24 cellular contexts compared by ENCODE assay signal in the genomic region with DNA sequence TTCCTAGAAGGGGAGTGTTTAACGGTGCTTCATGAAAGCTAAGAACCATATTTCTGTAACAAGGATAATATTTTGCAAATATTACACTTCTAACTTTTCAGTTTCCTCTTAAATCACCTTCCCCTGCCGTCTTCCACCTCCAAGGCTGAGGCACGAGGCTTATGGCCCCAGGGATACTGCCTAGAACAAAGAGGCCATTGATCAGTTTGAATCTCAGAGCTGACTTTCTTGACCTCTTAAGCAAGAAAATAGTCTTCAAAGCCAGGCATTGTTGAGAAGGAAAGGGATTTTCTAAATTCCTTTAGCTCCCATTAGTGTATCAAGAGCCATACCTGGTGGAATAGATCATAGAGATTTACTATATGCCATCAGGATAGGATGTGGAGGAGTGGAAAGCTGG.
"Had no signal": no experiment of that assay in that cellular context is flagged by ENCODE, and none has a peak within 500 bp of the region (broad histone marks: within the 10 kb centered on the region; RNA-seq: fewer than 3 reads in every experiment).

No MANE protein-coding gene starts in this region.

- H3K36me3 Mint-ChIP-seq: activated CD8-positive, alpha-beta memory T cell treated with anti-CD3 and anti-CD28 coated beads, Interleukin-2, amount 10 ng/mL, durations not matched to agents 7 days and 5 days; activated naive CD4-positive, alpha-beta T cell treated with anti-CD3 and anti-CD28 coated beads, Interleukin-2, amount 10 ng/mL, durations not matched to agents 7 days and 5 days; naive thymus-derived CD4-positive, alpha-beta T cell; stimulated activated memory B cell treated with anti-CD40 and anti-IgM and Interleukin-4, amounts not matched to agents 10 μg/mL and 1 μg/mL and 100 μg/mL, for 72 hours had no signal

- H3K36me3 ChIP-seq: heart left ventricle, neutrophil, pancreas, right lobe of liver, stomach, suprapubic skin, tibial nerve, vagina had no signal

- DNase-seq: activated CD4-positive, alpha-beta T cell treated with anti-CD3 and anti-CD28 coated beads, Interleukin-2, amount 10 ng/mL, durations not matched to agents 7 days and 5 days; activated CD8-positive, alpha-beta memory T cell treated with anti-CD3 and anti-CD28 coated beads, Interleukin-2, amount 10 ng/mL, durations not matched to agents 7 days and 5 days; activated CD8-positive, alpha-beta T cell treated with anti-CD3 and anti-CD28 coated beads for 36 hours; activated effector memory CD4-positive, alpha-beta T cell treated with anti-CD3 and anti-CD28 coated beads, Interleukin-2, amount 50 U/mL, for 16 hours; activated naive CD4-positive, alpha-beta T cell treated with anti-CD3 and anti-CD28 coated beads, Interleukin-2, amount 10 ng/mL, durations not matched to agents 7 days and 5 days; activated T-cell treated with anti-CD3 and anti-CD28 coated beads for 4 hours; amygdala; cortex of kidney; endodermal cell; heart left ventricle; left colon; mesenchymal stem cell; naive thymus-derived CD4-positive, alpha-beta T cell; pancreas; right lobe of liver; small intestine; stomach had no signal

- H3K9me3 Mint-ChIP-seq: activated CD8-positive, alpha-beta T cell treated with anti-CD3 and anti-CD28 coated beads for 36 hours; activated naive CD4-positive, alpha-beta T cell treated with anti-CD3 and anti-CD28 coated beads, Interleukin-2, amount 10 ng/mL, durations not matched to agents 7 days and 5 days; stimulated activated memory B cell treated with anti-CD40 and anti-IgM and Interleukin-4, amounts not matched to agents 10 μg/mL and 1 μg/mL and 100 μg/mL, for 72 hours had no signal

- H3K27me3 Mint-ChIP-seq: activated CD4-positive, alpha-beta T cell treated with anti-CD3 and anti-CD28 coated beads, Interleukin-2, amount 10 ng/mL, durations not matched to agents 7 days and 5 days; activated CD8-positive, alpha-beta memory T cell treated with anti-CD3 and anti-CD28 coated beads, Interleukin-2, amount 10 ng/mL, durations not matched to agents 7 days and 5 days; activated naive CD4-positive, alpha-beta T cell treated with anti-CD3 and anti-CD28 coated beads, Interleukin-2, amount 10 ng/mL, durations not matched to agents 7 days and 5 days; stimulated activated memory B cell treated with anti-CD40 and anti-IgM and Interleukin-4, amounts not matched to agents 10 μg/mL and 1 μg/mL and 100 μg/mL, for 72 hours had no signal

- ATAC-seq: activated CD4-positive, CD25-positive, alpha-beta regulatory T cell treated with anti-CD3 and anti-CD28 coated beads, Interleukin-2, amount 50 U/mL, for 24 hours; activated CD8-positive, alpha-beta memory T cell treated with anti-CD3 and anti-CD28 coated beads, Interleukin-2, amount 10 ng/mL, durations not matched to agents 7 days and 5 days; activated CD8-positive, alpha-beta T cell treated with anti-CD3 and anti-CD28 coated beads for 36 hours; heart left ventricle; left colon; naive thymus-derived CD4-positive, alpha-beta T cell; pancreas; right lobe of liver; stimulated activated memory B cell treated with anti-CD40 and anti-IgM and Interleukin-4, amounts not matched to agents 10 μg/mL and 1 μg/mL and 100 μg/mL, for 72 hours had no signal

- H3K4me1 ChIP-seq: heart left ventricle, stomach, suprapubic skin, vagina had no signal

- H3K4me3 Mint-ChIP-seq: activated CD4-positive, alpha-beta T cell treated with anti-CD3 and anti-CD28 coated beads, Interleukin-2, amount 10 ng/mL, durations not matched to agents 7 days and 5 days; activated CD8-positive, alpha-beta memory T cell treated with anti-CD3 and anti-CD28 coated beads, Interleukin-2, amount 10 ng/mL, durations not matched to agents 7 days and 5 days; activated CD8-positive, alpha-beta T cell treated with anti-CD3 and anti-CD28 coated beads for 36 hours; activated naive CD4-positive, alpha-beta T cell treated with anti-CD3 and anti-CD28 coated beads, Interleukin-2, amount 10 ng/mL, durations not matched to agents 7 days and 5 days; endodermal cell; naive thymus-derived CD4-positive, alpha-beta T cell; stimulated activated memory B cell treated with anti-CD40 and anti-IgM and Interleukin-4, amounts not matched to agents 10 μg/mL and 1 μg/mL and 100 μg/mL, for 72 hours had no signal

- H3K4me1 Mint-ChIP-seq: activated CD4-positive, alpha-beta T cell treated with anti-CD3 and anti-CD28 coated beads, Interleukin-2, amount 10 ng/mL, durations not matched to agents 7 days and 5 days; activated CD8-positive, alpha-beta memory T cell treated with anti-CD3 and anti-CD28 coated beads, Interleukin-2, amount 10 ng/mL, durations not matched to agents 7 days and 5 days; activated naive CD4-positive, alpha-beta T cell treated with anti-CD3 and anti-CD28 coated beads, Interleukin-2, amount 10 ng/mL, durations not matched to agents 7 days and 5 days; naive thymus-derived CD4-positive, alpha-beta T cell; stimulated activated memory B cell treated with anti-CD40 and anti-IgM and Interleukin-4, amounts not matched to agents 10 μg/mL and 1 μg/mL and 100 μg/mL, for 72 hours had no signal

- H3K4me3 ChIP-seq: heart left ventricle, pancreas, right lobe of liver, stomach, suprapubic skin, tibial nerve, vagina had no signal

- H3K27ac Mint-ChIP-seq: activated CD4-positive, alpha-beta T cell treated with anti-CD3 and anti-CD28 coated beads, Interleukin-2, amount 10 ng/mL, durations not matched to agents 7 days and 5 days; activated CD8-positive, alpha-beta memory T cell treated with anti-CD3 and anti-CD28 coated beads, Interleukin-2, amount 10 ng/mL, durations not matched to agents 7 days and 5 days; activated CD8-positive, alpha-beta T cell treated with anti-CD3 and anti-CD28 coated beads for 36 hours; activated naive CD4-positive, alpha-beta T cell treated with anti-CD3 and anti-CD28 coated beads, Interleukin-2, amount 10 ng/mL, durations not matched to agents 7 days and 5 days; endodermal cell; naive thymus-derived CD4-positive, alpha-beta T cell; stimulated activated memory B cell treated with anti-CD40 and anti-IgM and Interleukin-4, amounts not matched to agents 10 μg/mL and 1 μg/mL and 100 μg/mL, for 72 hours had no signal

- H3K27me3 ChIP-seq: heart left ventricle, neutrophil, pancreas, right lobe of liver, stomach, suprapubic skin, tibial nerve, vagina had no signal

- H3K27ac ChIP-seq: epithelial cell of prostate, heart left ventricle, neutrophil, pancreas, right lobe of liver, stomach, suprapubic skin, tibial nerve, vagina had no signal

- H3K9me3 ChIP-seq: heart left ventricle, neutrophil, pancreas, right lobe of liver, stomach, suprapubic skin, tibial nerve, vagina had no signal
